In the genomic region with DNA sequence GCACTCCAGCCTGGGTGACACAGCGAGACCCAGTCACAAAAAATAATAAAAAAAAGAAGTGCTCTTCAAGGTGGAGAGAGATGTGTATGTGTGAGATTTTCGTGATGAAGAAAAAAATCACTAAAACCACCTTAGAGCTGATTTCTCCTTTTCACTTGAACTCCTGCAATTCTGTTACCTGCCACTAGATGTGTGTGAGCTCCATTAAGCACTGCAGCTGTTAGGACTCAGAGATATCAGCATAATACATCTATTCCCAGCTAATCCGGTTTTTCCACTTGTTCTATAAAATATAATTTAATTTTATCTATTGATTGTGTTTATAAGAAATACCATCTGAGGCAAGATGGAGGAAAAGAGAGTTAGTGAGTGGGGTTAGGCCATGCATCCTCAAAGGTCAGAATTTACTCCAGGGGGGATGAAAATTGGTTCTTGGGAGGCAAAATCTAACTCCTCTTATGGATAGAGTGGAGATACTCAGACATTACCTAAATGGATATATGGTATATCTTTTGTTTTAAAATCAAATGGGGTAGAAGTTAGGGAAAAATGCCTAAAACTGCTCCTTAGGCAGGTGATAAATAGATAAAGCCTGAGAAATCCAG, we compare ENCODE assay signal across 8 cellular contexts.
DNase-seq lines count a peak whose midpoint lies in the region; ATAC-seq, FAIRE-seq and TF ChIP-seq lines count a peak whose summit lies in the region.

No MANE protein-coding gene starts in this region.

- no peak overlapping the region for H3K27ac ChIP-seq in Panc1 (ENCODE audit: low read length)
- no peak overlapping the region for H3K27ac ChIP-seq in small intestine (ENCODE audit: low read depth in 1 of 2, low read length in 1 of 2)

- WGBS in small intestine, 3 donors, result 11 to 28% (median 24%) methylated on average over 3 of the region's 3 CpGs

- POLR2A ChIA-PET in Panc1 (lab: Charles Lee), result interaction anchor here (0.6 kb wide), 2 partner anchors 83 to 440 kb away, joined by 3 read pairs; no protein-coding TSS in a partner anchor

- DNase-seq in AG08395 (ENCODE audit: low spot score) (peak; percentile 55), Panc1 (ENCODE audit: low read depth, low spot score) (peak; percentile 22), fibroblast of gingiva (ENCODE audit: low read depth) (peak; percentile 4), small intestine (peak; percentile 19), epidermal melanocyte (ENCODE audit: insufficient read length, low spot score) (no peak), HK-2 (ENCODE audit: unreplicated experiment) (no peak)

- CTCF ChIA-PET in Panc1 (lab: Charles Lee), result interaction anchor here (0.6 to 1.3 kb wide), 5 partner anchors 76 to 942 kb away, joined by 4 to 9 read pairs (median 6); no protein-coding TSS in a partner anchor

- TF ChIP-seq CTCF in GM12875 (IDR thresholded peaks at IDR 0.05; ENCODE audit: borderline replicate concordance, insufficient read depth, low read depth, low read length), result peak; percentile 76
- peak; percentile 87 for TF ChIP-seq CTCF in Panc1 (IDR thresholded peaks at IDR 0.05)

- no TSS peak for BruUV-seq in Panc1 (replicated peaks; lab: Mats Ljungman, UMichigan)

- H3K9me3 ChIP-seq in Panc1 (ENCODE audit: control insufficient read depth, insufficient read depth, low read depth, low read length), result no peaks in the 10 kb centered on the region
- H3K9me3 ChIP-seq in small intestine (ENCODE audit: control insufficient read depth, low read depth), result no peaks in the 10 kb centered on the region

- peak; percentile 76 for ATAC-seq in HG03342 (IDR thresholded peaks at IDR 0.05; ENCODE audit: unreplicated experiment)
- peak; percentile 89 for ATAC-seq in Panc1

- in situ Hi-C loops in Panc1 (cut with HindIII; ENCODE audit: low pct_unique_long_range_greater_than_20kb, low sequenced_read_pairs), result no loop called here

- H3K36me3 ChIP-seq in Panc1 (ENCODE audit: control insufficient read depth, insufficient read depth, low read length), result no peaks in the 10 kb centered on the region
- H3K36me3 ChIP-seq in small intestine (ENCODE audit: control insufficient read depth in 2 of 2, insufficient read depth in 2 of 2, low read length in 2 of 2), result no peaks in the 10 kb centered on the region

- H3K27me3 ChIP-seq in Panc1 (ENCODE audit: control insufficient read depth, insufficient read depth, low read length) (peaks cover 31% of the 10 kb centered on the region), small intestine (ENCODE audit: control insufficient read depth in 2 of 2, insufficient read depth in 2 of 2, low read length in 2 of 2) (no peaks in the 10 kb centered on the region)

- intact Hi-C loops in Panc1 (cut with micrococcal nuclease; ENCODE audit: unreplicated experiment), result no loop called here

- H3K4me3 ChIP-seq in GM12875 (ENCODE audit: low read depth, low read length) (no peak overlapping the region), Panc1 (ENCODE audit: low read depth in 2 of 2, low read length in 2 of 2) (no peak overlapping the region), small intestine (ENCODE audit: low read depth in 1 of 2, low read length in 2 of 2) (no peak overlapping the region)

- H3K4me1 ChIP-seq in Panc1 (ENCODE audit: control insufficient read depth, insufficient read depth, low read length) (no peaks in the 10 kb centered on the region), small intestine (ENCODE audit: control insufficient read depth in 2 of 2, insufficient read depth in 1 of 2, low read depth in 1 of 2, low read length in 1 of 2) (no peaks in the 10 kb centered on the region)

- FAIRE-seq in small intestine (lab: Jason Lieb, UNC), result no peak

Comparison
In these comparisons a context has a peak if more than half of its experiments do, and no peak if none do; other contexts are left out.
1. DNase-seq: peak in AG08395 (single experiment), Panc1 (single experiment), fibroblast of gingiva (single experiment) and small intestine (single experiment); none in epidermal melanocyte (single experiment) and HK-2 (single experiment).